Comparison of ENCODE assay signal across 17 cellular contexts in the genomic region with DNA sequence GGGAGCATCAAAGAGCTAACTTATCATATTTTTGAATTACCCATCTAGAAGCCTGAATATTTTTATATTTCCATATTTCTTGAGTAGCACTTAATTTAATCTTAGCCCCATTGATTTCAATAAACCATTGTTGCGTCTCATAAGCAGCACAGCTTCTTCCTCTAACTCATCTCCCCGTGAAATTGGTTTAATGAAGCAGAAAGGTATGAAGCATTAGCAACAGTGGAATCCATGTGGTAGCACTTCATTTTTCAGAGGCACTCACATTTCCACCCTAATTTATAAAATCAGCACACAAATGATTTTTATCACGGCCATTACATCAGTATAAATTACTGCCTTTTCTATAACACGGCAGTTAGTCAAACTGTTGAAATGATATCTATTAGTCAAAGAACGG.
A peak's percentile ranks its signal among the peaks of the same experiment; 100 is the strongest.
DNase-seq lines count a peak whose midpoint lies in the region; ATAC-seq, FAIRE-seq and TF ChIP-seq lines count a peak whose summit lies in the region.
"Had no signal": no experiment of that assay in that cellular context is flagged by ENCODE, and none has a peak within 500 bp of the region (broad histone marks: within the 10 kb centered on the region; RNA-seq: fewer than 3 reads in every experiment).

No MANE protein-coding gene starts in this region.

- no peaks in the 10 kb centered on the region for H3K9me3 ChIP-seq in SJCRH30 (replicated peaks)
- H3K9me3 ChIP-seq: A549, Caco-2, HAP-1 had no signal

- peak; percentile 55 for FAIRE-seq in colon (lab: Jason Lieb, UNC)
- FAIRE-seq: A549, GM19239, HepG2, HTR-8/SVneo had no signal

- no peaks in the 10 kb centered on the region for H3K36me3 ChIP-seq in SJCRH30
- H3K36me3 ChIP-seq: HAP-1 had no signal

- peaks cover 16% of the 10 kb centered on the region for H3K4me1 ChIP-seq in SJCRH30
- H3K4me1 ChIP-seq: A549, Caco-2, HAP-1 had no signal

- no peak for ATAC-seq in HG02642 (IDR thresholded peaks at IDR 0.05; ENCODE audit: poor library complexity, unreplicated experiment)
- ATAC-seq in HG02763 (IDR thresholded peaks at IDR 0.05; ENCODE audit: unreplicated experiment), result no peak
- ATAC-seq: A549; CD8-positive, alpha-beta T cell; HepG2 had no signal

- TF ChIP-seq RAD21 in Ishikawa (IDR thresholded peaks at IDR 0.05; ENCODE audit: low read depth), result no peak

- peak overlapping the region; percentile 85 for H3K27ac ChIP-seq in SJCRH30
- H3K27ac ChIP-seq: A549 had no signal

- no peak for TF ChIP-seq EP300 in Ishikawa (IDR thresholded peaks at IDR 0.05; ENCODE audit: borderline replicate concordance)

- peak in 1 of 2 experiments; percentile 52 for DNase-seq in SJCRH30
- DNase-seq in non-pigmented ciliary epithelial cell (ENCODE audit: low read depth), result peak; percentile 11
- DNase-seq in foreskin melanocyte, result no peak
- DNase-seq in 8988T, result no peak
- DNase-seq: Caco-2; CD8-positive, alpha-beta T cell; DND-41; GF-D8 had no signal

- H3K27me3 ChIP-seq in SJCRH30, result no peaks in the 10 kb centered on the region

- no peak overlapping the region for H3K4me3 ChIP-seq in SJCRH30
- H3K4me3 ChIP-seq: A549, HAP-1 had no signal

TF ChIP-seq in Ishikawa, 13 proteins besides CTCF, POLR2A, EP300 and RAD21:
- TF ChIP-seq, protein P1, sequence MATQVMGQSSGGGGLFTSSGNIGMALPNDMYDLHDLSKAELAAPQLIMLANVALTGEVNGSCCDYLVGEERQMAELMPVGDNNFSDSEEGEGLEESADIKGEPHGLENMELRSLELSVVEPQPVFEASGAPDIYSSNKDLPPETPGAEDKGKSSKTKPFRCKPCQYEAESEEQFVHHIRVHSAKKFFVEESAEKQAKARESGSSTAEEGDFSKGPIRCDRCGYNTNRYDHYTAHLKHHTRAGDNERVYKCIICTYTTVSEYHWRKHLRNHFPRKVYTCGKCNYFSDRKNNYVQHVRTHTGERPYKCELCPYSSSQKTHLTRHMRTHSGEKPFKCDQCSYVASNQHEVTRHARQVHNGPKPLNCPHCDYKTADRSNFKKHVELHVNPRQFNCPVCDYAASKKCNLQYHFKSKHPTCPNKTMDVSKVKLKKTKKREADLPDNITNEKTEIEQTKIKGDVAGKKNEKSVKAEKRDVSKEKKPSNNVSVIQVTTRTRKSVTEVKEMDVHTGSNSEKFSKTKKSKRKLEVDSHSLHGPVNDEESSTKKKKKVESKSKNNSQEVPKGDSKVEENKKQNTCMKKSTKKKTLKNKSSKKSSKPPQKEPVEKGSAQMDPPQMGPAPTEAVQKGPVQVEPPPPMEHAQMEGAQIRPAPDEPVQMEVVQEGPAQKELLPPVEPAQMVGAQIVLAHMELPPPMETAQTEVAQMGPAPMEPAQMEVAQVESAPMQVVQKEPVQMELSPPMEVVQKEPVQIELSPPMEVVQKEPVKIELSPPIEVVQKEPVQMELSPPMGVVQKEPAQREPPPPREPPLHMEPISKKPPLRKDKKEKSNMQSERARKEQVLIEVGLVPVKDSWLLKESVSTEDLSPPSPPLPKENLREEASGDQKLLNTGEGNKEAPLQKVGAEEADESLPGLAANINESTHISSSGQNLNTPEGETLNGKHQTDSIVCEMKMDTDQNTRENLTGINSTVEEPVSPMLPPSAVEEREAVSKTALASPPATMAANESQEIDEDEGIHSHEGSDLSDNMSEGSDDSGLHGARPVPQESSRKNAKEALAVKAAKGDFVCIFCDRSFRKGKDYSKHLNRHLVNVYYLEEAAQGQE (IDR thresholded peaks at IDR 0.05; ENCODE audit: low read depth), result no peak
- TF ChIP-seq TEAD4 (IDR thresholded peaks at IDR 0.05), result peak; percentile 63
- no peak for TF ChIP-seq ZBTB7A (IDR thresholded peaks at IDR 0.05; ENCODE audit: low read depth)
